In genomic region chr17:39671651-39672521, GRCh38 we compare ENCODE assay signal across 1 cellular context.
TF ChIP-seq lines count a peak whose summit lies in the region.

No MANE protein-coding gene starts in this region.

TF ChIP-seq in GM12878, 131 proteins besides CTCF, POLR2A, EP300 and RAD21:
- no peak for TF ChIP-seq DPF2 (IDR thresholded peaks at IDR 0.05)
- peak; percentile 4; the same call in 1 of the 2 replicates for TF ChIP-seq SMC3 (IDR thresholded peaks at IDR 0.05; ENCODE audit: borderline replicate concordance, low read length)
- TF ChIP-seq SKIL (IDR thresholded peaks at IDR 0.05; ENCODE audit: low read depth, poor library complexity, severe bottlenecking): no peak
- no peak for TF ChIP-seq PAX5 (IDR thresholded peaks at IDR 0.05; ENCODE audit: borderline replicate concordance, low read depth, low read length)
- no peak for TF ChIP-seq KAT2A (conservative IDR thresholded peaks at IDR 0.05; ENCODE audit: control insufficient read depth, low read depth, low read length)
- TF ChIP-seq TARDBP (IDR thresholded peaks at IDR 0.05; ENCODE audit: borderline replicate concordance): peak; percentile 43; the same call in 1 of the 2 replicates
- no peak for TF ChIP-seq CREM (IDR thresholded peaks at IDR 0.05; ENCODE audit: low read depth)
- TF ChIP-seq BHLHE40 (IDR thresholded peaks at IDR 0.05; ENCODE audit: borderline replicate concordance in 1 of 2, low read depth in 2 of 2, low read length in 1 of 2): no peak
- TF ChIP-seq PAX8 (IDR thresholded peaks at IDR 0.05): no peak
- TF ChIP-seq EED (IDR thresholded peaks at IDR 0.05; ENCODE audit: low read depth): 0 out of 2 replicates have a peak, but pooled peaks have one; percentile 15
- 0 out of 2 replicates have a peak, but pooled peaks have one; percentile 27 for TF ChIP-seq FOXK2 (IDR thresholded peaks at IDR 0.05)
- no peak for TF ChIP-seq ZNF687 (IDR thresholded peaks at IDR 0.05)
- TF ChIP-seq ETV6 (conservative IDR thresholded peaks at IDR 0.05 in 1 of 2, IDR thresholded peaks at IDR 0.05 in 1 of 2; ENCODE audit: borderline replicate concordance in 1 of 2, low read depth in 1 of 2): no peak
TF ChIP-seq in GM12878: peak in this region for 4.
